Comparison of ENCODE assay signal across 8 cellular contexts in the genomic region with DNA sequence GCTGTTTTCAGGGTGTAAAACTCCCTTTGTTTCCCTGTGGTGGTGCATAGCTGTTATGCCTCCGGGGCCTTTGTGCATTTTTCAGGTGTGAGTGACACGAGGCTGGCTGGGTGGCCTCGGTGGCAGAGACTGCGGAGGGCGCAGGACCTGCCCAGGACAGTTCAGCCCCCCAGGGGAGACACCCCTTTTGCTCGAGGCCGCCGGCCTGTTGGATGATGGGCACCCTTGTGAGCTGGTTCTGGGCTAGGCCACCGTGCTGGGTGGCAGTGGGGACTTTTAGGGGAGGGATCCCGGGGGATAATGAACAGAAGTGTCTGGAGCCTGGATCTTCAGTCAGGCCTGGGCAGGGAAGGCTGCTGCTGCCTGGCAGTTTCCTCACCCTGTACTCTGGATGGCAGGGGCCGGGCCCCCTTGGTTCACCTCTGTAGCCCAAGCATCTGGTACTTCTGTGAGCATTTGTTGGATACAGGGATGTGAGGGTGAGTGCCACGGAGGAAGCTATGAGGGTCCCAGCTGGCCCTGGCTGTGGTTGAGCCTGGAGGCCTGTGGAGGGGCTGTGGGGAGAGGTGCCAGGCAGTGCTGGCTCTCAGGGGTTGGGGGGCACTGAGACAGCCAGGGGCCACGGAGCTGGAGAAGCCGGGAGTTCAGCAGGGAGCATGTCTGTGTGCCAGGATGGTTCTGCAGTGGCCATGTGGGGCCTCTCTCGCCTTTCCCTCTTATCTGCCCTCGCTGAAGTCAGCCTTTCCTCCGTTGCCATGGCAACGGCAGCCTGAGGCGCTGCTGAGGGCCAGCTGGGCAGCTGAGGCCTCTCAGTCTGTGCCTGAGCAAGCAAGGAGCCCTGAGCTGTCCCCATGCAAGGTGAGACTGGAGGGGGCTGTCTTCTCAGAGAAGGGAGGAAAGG. TPM values are rescaled to one million over a fixed set of nuclear protein-coding genes. Genes with fewer than 3 reads are reported as not detected.
DNase-seq lines count a peak whose midpoint lies in the region; ATAC-seq and TF ChIP-seq lines count a peak whose summit lies in the region.

No MANE protein-coding gene starts in this region.

- H3K9me3 ChIP-seq in neural cell (ENCODE audit: low read length), result no peaks in the 10 kb centered on the region

- no peaks in the 10 kb centered on the region for H4K20me1 ChIP-seq in neural cell (ENCODE audit: insufficient read depth)

- peak; percentile 61 for TF ChIP-seq RAD21 in neural cell (conservative IDR thresholded peaks at IDR 0.05)

- H3F3A ChIP-seq in neural cell (ENCODE audit: insufficient read depth, low read length, poor library complexity, severe bottlenecking), result no peaks in the 10 kb centered on the region

- H3K36me3 ChIP-seq in neural cell (ENCODE audit: insufficient read depth, low read length), result no peaks in the 10 kb centered on the region

- ATAC-seq in GM21423 (IDR thresholded peaks at IDR 0.05; ENCODE audit: unreplicated experiment) (no peak), HG02678 (IDR thresholded peaks at IDR 0.05; ENCODE audit: unreplicated experiment) (no peak)

- H3K9me2 ChIP-seq in neural cell (ENCODE audit: insufficient read depth, low read length), result no peaks in the 10 kb centered on the region

- peak; percentile 60 for TF ChIP-seq CTCF in neural cell (IDR thresholded peaks at IDR 0.05; ENCODE audit: poor library complexity, severe bottlenecking)

- peak overlapping the region; percentile 63 for H2AFZ ChIP-seq in neural cell (ENCODE audit: low read depth, low read length)

- no peak for TF ChIP-seq EP300 in neural cell (conservative IDR thresholded peaks at IDR 0.05; ENCODE audit: poor library complexity, severe bottlenecking)

- H3K4me3 ChIP-seq in neural cell (ENCODE audit: low read length), result peak overlapping the region; percentile 41

- H3K4me2 ChIP-seq in neural cell (ENCODE audit: low read length), result peak overlapping the region; percentile 44

- H3K9ac ChIP-seq in neural cell (ENCODE audit: low read length), result peak overlapping the region; percentile 68

- H3K79me2 ChIP-seq in neural cell (replicated peaks; ENCODE audit: insufficient read depth, low read length), result no peaks in the 10 kb centered on the region

- DNase-seq in DMS 273 treated with DMSO at 0.1 percent for 48 hours (lab: John Stamatoyannopoulos, UW), result peak; percentile 61
- peak; percentile 44 for DNase-seq in NCI-H2227 treated with DMSO at 0.1 percent for 48 hours (lab: John Stamatoyannopoulos, UW)
- DNase-seq in dermis blood vessel endothelial cell, result peak; percentile 51
- DNase-seq in GDM1 (lab: John Stamatoyannopoulos, UW), result no peak
- DNase-seq in germinal center (ENCODE audit: low spot score), result no peak

- peak overlapping the region; percentile 92 for H3K27ac ChIP-seq in neural cell (ENCODE audit: low read length)

- H3K27me3 ChIP-seq in neural cell (ENCODE audit: insufficient read depth, low read depth, low read length), result no peaks in the 10 kb centered on the region

TF ChIP-seq in neural cell, 6 proteins besides CTCF, POLR2A, EP300 and RAD21:
- no peak for TF ChIP-seq TAF1 (IDR thresholded peaks at IDR 0.05; ENCODE audit: low read depth)
- peak; percentile 45 for TF ChIP-seq MXI1 (conservative IDR thresholded peaks at IDR 0.05; ENCODE audit: poor library complexity, severe bottlenecking)
- TF ChIP-seq EZH2 (IDR thresholded peaks at IDR 0.05; ENCODE audit: borderline replicate concordance, insufficient read depth, low read length, poor library complexity, severe bottlenecking), result no peak
- peak; percentile 59 for TF ChIP-seq SMC3 (conservative IDR thresholded peaks at IDR 0.05; ENCODE audit: poor library complexity)
- peak; percentile 50 for TF ChIP-seq POLR2AphosphoS5 (IDR thresholded peaks at IDR 0.05)
- TF ChIP-seq, protein P1, sequence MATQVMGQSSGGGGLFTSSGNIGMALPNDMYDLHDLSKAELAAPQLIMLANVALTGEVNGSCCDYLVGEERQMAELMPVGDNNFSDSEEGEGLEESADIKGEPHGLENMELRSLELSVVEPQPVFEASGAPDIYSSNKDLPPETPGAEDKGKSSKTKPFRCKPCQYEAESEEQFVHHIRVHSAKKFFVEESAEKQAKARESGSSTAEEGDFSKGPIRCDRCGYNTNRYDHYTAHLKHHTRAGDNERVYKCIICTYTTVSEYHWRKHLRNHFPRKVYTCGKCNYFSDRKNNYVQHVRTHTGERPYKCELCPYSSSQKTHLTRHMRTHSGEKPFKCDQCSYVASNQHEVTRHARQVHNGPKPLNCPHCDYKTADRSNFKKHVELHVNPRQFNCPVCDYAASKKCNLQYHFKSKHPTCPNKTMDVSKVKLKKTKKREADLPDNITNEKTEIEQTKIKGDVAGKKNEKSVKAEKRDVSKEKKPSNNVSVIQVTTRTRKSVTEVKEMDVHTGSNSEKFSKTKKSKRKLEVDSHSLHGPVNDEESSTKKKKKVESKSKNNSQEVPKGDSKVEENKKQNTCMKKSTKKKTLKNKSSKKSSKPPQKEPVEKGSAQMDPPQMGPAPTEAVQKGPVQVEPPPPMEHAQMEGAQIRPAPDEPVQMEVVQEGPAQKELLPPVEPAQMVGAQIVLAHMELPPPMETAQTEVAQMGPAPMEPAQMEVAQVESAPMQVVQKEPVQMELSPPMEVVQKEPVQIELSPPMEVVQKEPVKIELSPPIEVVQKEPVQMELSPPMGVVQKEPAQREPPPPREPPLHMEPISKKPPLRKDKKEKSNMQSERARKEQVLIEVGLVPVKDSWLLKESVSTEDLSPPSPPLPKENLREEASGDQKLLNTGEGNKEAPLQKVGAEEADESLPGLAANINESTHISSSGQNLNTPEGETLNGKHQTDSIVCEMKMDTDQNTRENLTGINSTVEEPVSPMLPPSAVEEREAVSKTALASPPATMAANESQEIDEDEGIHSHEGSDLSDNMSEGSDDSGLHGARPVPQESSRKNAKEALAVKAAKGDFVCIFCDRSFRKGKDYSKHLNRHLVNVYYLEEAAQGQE (IDR thresholded peaks at IDR 0.05; ENCODE audit: borderline replicate concordance), result peak; percentile 63

RNA-seq across cellular contexts. Expression of gene KY, which starts 49.0 kb away (rescaled TPM):
- not detected in 2 replicates for total RNA-seq in dermis blood vessel endothelial cell
- 1.7 TPM in 2 replicates for polyA plus RNA-seq in neural cell
- 2.7 and 2.8 TPM in 2 replicates for polyA minus RNA-seq in neural cell

Comparison
In these comparisons a context has a peak if more than half of its experiments do, and no peak if none do; other contexts are left out.
1. DNase-seq: peak in DMS 273 treated with DMSO at 0.1 percent for 48 hours (single experiment), NCI-H2227 treated with DMSO at 0.1 percent for 48 hours (single experiment) and dermis blood vessel endothelial cell (single experiment); none in GDM1 (single experiment) and germinal center (single experiment).